Comparison of ENCODE assay signal across 1 cellular context in genomic region chr15:81419304-81419943, GRCh38.
TF ChIP-seq lines count a peak whose summit lies in the region.

No MANE protein-coding gene starts in this region.

TF ChIP-seq in HEK293, 187 proteins besides CTCF, POLR2A, EP300 and RAD21 (continued from another document):
- TF ChIP-seq IKZF3 (tag by site-specific recombination; IDR thresholded peaks at IDR 0.05) (peak; percentile 84), WT1 (tag by site-specific recombination; IDR thresholded peaks at IDR 0.05) (peak; percentile 88), ZNF558 (tag by site-specific recombination; IDR thresholded peaks at IDR 0.05) (0 out of 2 replicates have a peak, but pooled peaks have one; percentile 18), ZNF157 (tag by site-specific recombination; IDR thresholded peaks at IDR 0.05) (no peak), PRDM6 (tag by site-specific recombination; IDR thresholded peaks at IDR 0.05) (peak; percentile 92), KLF8 (tag by site-specific recombination; IDR thresholded peaks at IDR 0.05) (no peak), ZBTB8A (tag by site-specific recombination; IDR thresholded peaks at IDR 0.05) (peak; percentile 46), ZNF580 (tag by site-specific recombination; IDR thresholded peaks at IDR 0.05) (0 out of 2 replicates have a peak, but pooled peaks have one; percentile 7), ZNF843 (tag by site-specific recombination; IDR thresholded peaks at IDR 0.05) (peak; percentile 44; the same call in 1 of the 2 replicates)
